Comparison of ENCODE assay signal across 19 cellular contexts in genomic region chr14:55141812-55142211, GRCh38. TPM values are rescaled to one million over a fixed set of nuclear protein-coding genes. Genes with fewer than 3 reads are reported as not detected.
A peak's percentile ranks its signal among the peaks of the same experiment; 100 is the strongest.
DNase-seq lines count a peak whose midpoint lies in the region; ATAC-seq, FAIRE-seq and TF ChIP-seq lines count a peak whose summit lies in the region.
"Had no signal": no experiment of that assay in that cellular context is flagged by ENCODE, and none has a peak within 500 bp of the region (broad histone marks: within the 10 kb centered on the region; RNA-seq: fewer than 3 reads in every experiment).

No MANE protein-coding gene starts in this region.

- H3K9me3 Mint-ChIP-seq in Calu3 (ENCODE audit: low read depth, unreplicated experiment) (no peaks in the 10 kb centered on the region), type B pancreatic cell (no peaks in the 10 kb centered on the region)
- H3K9me3 Mint-ChIP-seq: CD4-positive, alpha-beta T cell; H9 had no signal

- intact Hi-C loops in Calu3 (cut with micrococcal nuclease; ENCODE audit: unreplicated experiment) (no loop called here), K562 (cut with micrococcal nuclease) (no loop called here)

- CTCF ChIA-PET in Calu3 (lab: Charles Lee) (interaction anchor here (0.6 kb wide), 1 partner anchor 535 kb away, joined by 4 read pairs; no protein-coding TSS in a partner anchor), K562 (lab: Yijun Ruan, JAX; ENCODE audit: low intra/inter-chr PET ratio) (no interaction called here)

- no peak for TF ChIP-seq POLR2A in K562 (conservative IDR thresholded peaks at IDR 0.05)

- H3K4me3 Mint-ChIP-seq in Calu3 (ENCODE audit: low read depth, unreplicated experiment) (no peak overlapping the region), type B pancreatic cell (no peak overlapping the region)
- H3K4me3 Mint-ChIP-seq: CD4-positive, alpha-beta T cell; H9 had no signal

- H3K4me1 Mint-ChIP-seq in Calu3 (ENCODE audit: low read depth, unreplicated experiment) (peaks cover 38% of the 10 kb centered on the region), type B pancreatic cell (ENCODE audit: unreplicated experiment) (peaks cover 9% of the 10 kb centered on the region)
- H3K4me1 Mint-ChIP-seq: H9 had no signal

- TF ChIP-seq CTCF in Calu3 (IDR thresholded peaks at IDR 0.05; ENCODE audit: unreplicated experiment) (no peak), K562 (IDR thresholded peaks at IDR 0.05 in 2 of 3, conservative IDR thresholded peaks at IDR 0.05 in 1 of 3; ENCODE audit: insufficient read depth in 2 of 3, low read depth in 1 of 3, low read length in 3 of 3) (no peak), type B pancreatic cell (conservative IDR thresholded peaks at IDR 0.05) (no peak)

- H3K36me3 Mint-ChIP-seq in Calu3 (ENCODE audit: insufficient read depth, unreplicated experiment) (peaks cover 93% of the 10 kb centered on the region), type B pancreatic cell (peaks cover 50% of the 10 kb centered on the region)

- no peak overlapping the region for H2BK5ac ChIP-seq in mesenchymal stem cell (ENCODE audit: low read depth, low read length, poor library complexity, severe bottlenecking)

- H2BK12ac ChIP-seq in mesenchymal stem cell (ENCODE audit: low read length in 2 of 2) = no peak overlapping the region

- H3K9ac ChIP-seq in K562 (ENCODE audit: insufficient read depth in 1 of 2, low read depth in 2 of 2, low read length in 2 of 2) = no peak overlapping the region
- H3K9ac ChIP-seq in mesenchymal stem cell (ENCODE audit: low read length) = peak overlapping the region; percentile 17

- no peak overlapping the region for H3K4me2 ChIP-seq in K562 (ENCODE audit: insufficient read depth, low read length)
- no peak overlapping the region for H3K4me2 ChIP-seq in mesenchymal stem cell (ENCODE audit: low read length, poor library complexity, severe bottlenecking)
- H3K4me2 ChIP-seq: A549 had no signal

- no peaks in the 10 kb centered on the region for H3K9me1 ChIP-seq in K562 (ENCODE audit: control insufficient read depth, insufficient read depth, low read length)

- H3K4me1 ChIP-seq in K562 (replicated peaks in 1 of 2; ENCODE audit: control insufficient read depth in 2 of 2, insufficient read depth in 2 of 2, low read length in 2 of 2) = peaks cover 0 to 4% of the 10 kb centered on the region in 2 experiments; a peak in 1 of 5 replicates
- H3K4me1 ChIP-seq in mesenchymal stem cell (ENCODE audit: control insufficient read depth, insufficient read depth, low read depth, low read length) = peaks cover under 1% of the 10 kb centered on the region
- H3K4me1 ChIP-seq: A549 had no signal

- POLR2A ChIA-PET in K562 (lab: Yijun Ruan, JAX) = no interaction called here

- H4K20me1 ChIP-seq in K562 (replicated peaks; ENCODE audit: control insufficient read depth, insufficient read depth, low read length) = no peaks in the 10 kb centered on the region

- H3K4me3 ChIP-seq in K562 (no peak overlapping the region), mesenchymal stem cell (ENCODE audit: insufficient read depth in 1 of 2, low read depth in 1 of 2, low read length in 2 of 2) (no peak overlapping the region)
- H3K4me3 ChIP-seq: A549, GM12878 had no signal

- ATAC-seq in K562 (no peak), HG03460 (IDR thresholded peaks at IDR 0.05; ENCODE audit: unreplicated experiment) (no peak)
- ATAC-seq: A549, GM12878 had no signal

- H3K18ac ChIP-seq in mesenchymal stem cell (ENCODE audit: low read depth in 1 of 2, low read length in 2 of 2) = no peak overlapping the region

- H2AFZ ChIP-seq in K562 (ENCODE audit: low read depth, low read length) (no peak overlapping the region), mesenchymal stem cell (ENCODE audit: low read depth, low read length) (no peak overlapping the region)

- no peak for TF ChIP-seq RAD21 in K562 (CRISPR knock-in tag; conservative IDR thresholded peaks at IDR 0.05 in 1 of 2, IDR thresholded peaks at IDR 0.05 in 1 of 2)

- BruUV-seq in Calu3 (replicated peaks; lab: Mats Ljungman, UMichigan) = no TSS peak
- no TSS peak for BruUV-seq in K562 (replicated peaks; lab: Mats Ljungman, UMichigan)

- H3K79me1 ChIP-seq in mesenchymal stem cell (replicated peaks; ENCODE audit: low read length, poor library complexity, severe bottlenecking) = peaks cover 19% of the 10 kb centered on the region

- H4K8ac ChIP-seq in mesenchymal stem cell (ENCODE audit: low read length) = no peak overlapping the region

- no peaks in the 10 kb centered on the region for H3K79me2 ChIP-seq in K562 (ENCODE audit: control insufficient read depth, insufficient read depth, low read length)

- H2BK120ac ChIP-seq in mesenchymal stem cell (ENCODE audit: low read depth, low read length) = no peak overlapping the region

- TF ChIP-seq EP300 in K562 (IDR thresholded peaks at IDR 0.05; ENCODE audit: low read length) = no peak

- H2BK15ac ChIP-seq in mesenchymal stem cell (ENCODE audit: low read depth, poor library complexity, severe bottlenecking) = no peak overlapping the region

- WGBS in K562 (ENCODE audit: insufficient coverage, low coverage, missing lambda C conversion rate) = 100% methylated on average over 1 of the region's 3 CpGs
- 100% methylated on average over 3 of the region's 3 CpGs for WGBS in mesenchymal stem cell

- no peak overlapping the region for H3K4ac ChIP-seq in mesenchymal stem cell (ENCODE audit: low read depth in 1 of 2, low read length in 2 of 2)

- H3K27ac ChIP-seq in K562 (ENCODE audit: extremely low read depth, low read depth, low read length) (no peak overlapping the region), mesenchymal stem cell (ENCODE audit: low read length, poor library complexity, severe bottlenecking) (no peak overlapping the region)
- H3K27ac ChIP-seq: 22Rv1, A549, C4-2B had no signal

- no peak overlapping the region for H3K14ac ChIP-seq in mesenchymal stem cell (ENCODE audit: low read length in 2 of 2)

- H4K91ac ChIP-seq in mesenchymal stem cell (ENCODE audit: low read length) = no peak overlapping the region

- FAIRE-seq in K562 (lab: Jason Lieb, UNC) = no peak
- FAIRE-seq: A549, GM12878, H1 had no signal

- DNase-seq in Calu3 = no peak
- DNase-seq in K562 (ENCODE audit: extremely low read depth in 1 of 4, low spot score in 3 of 4) = no peak
- no peak for DNase-seq in mesenchymal stem cell
- DNase-seq in type B pancreatic cell (ENCODE audit: extremely low spot score, unreplicated experiment) = no peak
- no peak for DNase-seq in activated naive CD4-positive, alpha-beta T cell treated with anti-CD3 and anti-CD28 coated beads, Interleukin-2, amount 50 U/mL, for 16 hours
- DNase-seq in DMS 273 (lab: John Stamatoyannopoulos, UW; ENCODE audit: unreplicated experiment) = no peak
- DNase-seq: AML-193; CD4-positive, alpha-beta T cell; DMS 273 treated with DMSO at 0.1 percent for 48 hours; DMS53; DND-41; EL; H9 had no signal

- H3K27ac Mint-ChIP-seq in Calu3 (ENCODE audit: unreplicated experiment) (peak overlapping the region; percentile 12), type B pancreatic cell (peak overlapping the region; percentile 49)
- H3K27ac Mint-ChIP-seq: CD4-positive, alpha-beta T cell; H9 had no signal

- H3K23ac ChIP-seq in mesenchymal stem cell (ENCODE audit: low read length in 2 of 2) = no peak overlapping the region

- peaks cover 23% of the 10 kb centered on the region; the same call in 1 of the 3 replicates for H3K36me3 ChIP-seq in K562 (ENCODE audit: control insufficient read depth, insufficient read depth, low read length)
- peaks cover 19 to 93% of the 10 kb centered on the region in 2 experiments for H3K36me3 ChIP-seq in mesenchymal stem cell (ENCODE audit: control insufficient read depth in 1 of 2, insufficient read depth in 2 of 2, low read depth in 1 of 2, low read length in 2 of 2)

- no peaks in the 10 kb centered on the region for H3K9me3 ChIP-seq in K562 (replicated peaks; ENCODE audit: control insufficient read depth, insufficient read depth, low read depth, low read length)
- H3K9me3 ChIP-seq in mesenchymal stem cell (ENCODE audit: control insufficient read depth, low read length) = no peaks in the 10 kb centered on the region
- H3K9me3 ChIP-seq: A549 had no signal

- no peaks in the 10 kb centered on the region for H3K27me3 ChIP-seq in K562 (ENCODE audit: control insufficient read depth in 2 of 2, insufficient read depth in 2 of 2, low read length in 2 of 2)
- H3K27me3 ChIP-seq in mesenchymal stem cell (ENCODE audit: control insufficient read depth in 1 of 2, insufficient read depth in 1 of 2, low read length in 2 of 2) = no peaks in the 10 kb centered on the region

- in situ Hi-C loops in K562 (cut with MboI) = no loop called here

- H3K27me3 Mint-ChIP-seq in Calu3 (ENCODE audit: unreplicated experiment) = no peaks in the 10 kb centered on the region
- no peaks in the 10 kb centered on the region for H3K27me3 Mint-ChIP-seq in type B pancreatic cell
- H3K27me3 Mint-ChIP-seq: CD4-positive, alpha-beta T cell had no signal

- no peak overlapping the region for H2AK5ac ChIP-seq in mesenchymal stem cell (ENCODE audit: low read length, severe bottlenecking)

RNA-seq across cellular contexts. Expression of gene LGALS3, which starts 12.8 kb away (rescaled TPM):
- 429 and 672 TPM in 2 replicates for total RNA-seq in Calu3 (2022)
- total RNA-seq in K562 (2011; cell fraction: chromatin; rRNA removed; ENCODE audit: low replicate concordance) = 0.56 and 1.9 TPM in 2 replicates
- 0.67 and 1.1 TPM in 2 replicates for total RNA-seq in K562 (2011; cell fraction: nucleolus; rRNA removed)
- 0.44 and 1.3 TPM in 2 replicates for total RNA-seq in K562 (2011; cell fraction: nucleoplasm; rRNA removed)
- 1.9 and 5.2 TPM in 2 replicates for total RNA-seq in K562 (2014; rRNA removed)
- 0.73 and 0.89 TPM in 2 replicates for total RNA-seq in K562 (2014; rRNA removed; fragmentation: Illumina TruSeq; extraction: Trizol)
- 1.4 and 1.8 TPM in 2 replicates for total RNA-seq in K562 (2015; rRNA removed; fragmentation: Illumina TruSeq; extraction: Trizol)
- total RNA-seq in K562 (2021) = 1.4 and 1.6 TPM in 2 replicates
- polyA plus RNA-seq in K562 (2011; rRNA removed) = 1.4 and 1.5 TPM in 2 replicates
- 1.2 and 2.0 TPM in 2 replicates for polyA plus RNA-seq in K562 (2011; cell fraction: cytosol; rRNA removed)
- 0.48 and 2.0 TPM in 2 replicates for polyA plus RNA-seq in K562 (2011; cell fraction: nucleus; rRNA removed)
- 1.8 and 3.4 TPM in 2 replicates for polyA plus RNA-seq in K562 (2012)
- 0.76 and 1.1 TPM in 2 replicates for polyA plus RNA-seq in K562 (2014; fragmentation: Illumina TruSeq; extraction: Trizol)
- polyA plus RNA-seq in K562 (2014; fragmentation: Nextera tagmentation; extraction: Ambion mirVana) = under 1 TPM; 0.04 to 0.31 TPM
- polyA plus RNA-seq in K562 (2014; rRNA removed) = 0.99 and 2.7 TPM in 2 replicates
- polyA minus RNA-seq in K562 (2011; rRNA and poly(A)+ RNA removed) = 0.36 and 1.3 TPM in 2 replicates
- not detected in 2 replicates for polyA minus RNA-seq in K562 (2011; cell fraction: cytosol; rRNA and poly(A)+ RNA removed)
- polyA minus RNA-seq in K562 (2011; cell fraction: nucleus; rRNA and poly(A)+ RNA removed) = 0.44 and 0.94 TPM in 2 replicates
- 172 TPM for polyA plus RNA-seq in mesenchymal stem cell (2013, experiment 1 of 2)
- polyA plus RNA-seq in mesenchymal stem cell (2013, experiment 2 of 2) = 175 TPM
- 120 and 497 TPM in 2 replicates for total RNA-seq in type B pancreatic cell (ENCODE audit: low replicate concordance)

RNA-seq across cellular contexts. Expression of gene DLGAP5, which starts 49.6 kb away (rescaled TPM):
- total RNA-seq in Calu3 (2022) (48.7 and 54.3 TPM in 2 replicates), K562 (2014; rRNA removed) (33.2 and 39.1 TPM in 2 replicates), K562 (2014; rRNA removed; fragmentation: Illumina TruSeq; extraction: Trizol) (80.0 and 91.7 TPM in 2 replicates), K562 (2015; rRNA removed; fragmentation: Illumina TruSeq; extraction: Trizol) (69.4 and 74.0 TPM in 2 replicates), K562 (2021) (55.7 and 56.0 TPM in 2 replicates), type B pancreatic cell (ENCODE audit: low replicate concordance) (18.8 and 58.8 TPM in 2 replicates)
- total RNA-seq in K562 (2011; cell fraction: chromatin; rRNA removed; ENCODE audit: low replicate concordance) = 22.3 and 81.8 TPM in 2 replicates
- total RNA-seq in K562 (2011; cell fraction: nucleolus; rRNA removed) = 26.0 and 31.3 TPM in 2 replicates
- total RNA-seq in K562 (2011; cell fraction: nucleoplasm; rRNA removed) = 44.8 and 67.1 TPM in 2 replicates
- polyA plus RNA-seq in K562 (2011; rRNA removed) (39.2 and 59.9 TPM in 2 replicates), K562 (2014; fragmentation: Illumina TruSeq; extraction: Trizol) (64.7 and 71.5 TPM in 2 replicates), K562 (2014; fragmentation: Nextera tagmentation; extraction: Ambion mirVana) (10 to 100 TPM; 49.6 to 72.4 TPM), K562 (2014; rRNA removed) (38.3 and 42.1 TPM in 2 replicates)
- 2.8 and 6.6 TPM in 2 replicates for polyA plus RNA-seq in K562 (2011; cell fraction: cytosol; rRNA removed)
- polyA plus RNA-seq in K562 (2011; cell fraction: nucleus; rRNA removed) = 76.5 and 97.9 TPM in 2 replicates
- 33.9 and 38.8 TPM in 2 replicates for polyA plus RNA-seq in K562 (2012)
- polyA minus RNA-seq in K562 (2011; rRNA and poly(A)+ RNA removed) = 64.7 and 65.6 TPM in 2 replicates
- polyA minus RNA-seq in K562 (2011; cell fraction: cytosol; rRNA and poly(A)+ RNA removed) = 13.7 and 20.7 TPM in 2 replicates
- polyA minus RNA-seq in K562 (2011; cell fraction: nucleus; rRNA and poly(A)+ RNA removed) = 51.7 and 101 TPM in 2 replicates
- polyA plus RNA-seq in mesenchymal stem cell (2013, experiment 1 of 2) = 5.8 TPM
- polyA plus RNA-seq in mesenchymal stem cell (2013, experiment 2 of 2) = 5.8 TPM

Comparison
In these comparisons a context has a peak if more than half of its experiments do, and no peak if none do; other contexts are left out.
1. RNA of gene LGALS3, which starts 12.8 kb away (total RNA-seq): 429 to 672 TPM in Calu3 and 120 to 497 TPM in type B pancreatic cell; 0.44 to 5.2 TPM in K562; every median in the first group is over 10 times any median in the second.